In genomic region chr4:184536881-184537248, GRCh38 we compare ENCODE assay signal across 8 cellular contexts.
DNase-seq lines count a peak whose midpoint lies in the region; ATAC-seq and TF ChIP-seq lines count a peak whose summit lies in the region.

No MANE protein-coding gene starts in this region.

- H3K36me3 Mint-ChIP-seq in CD4-positive, CD25-positive, alpha-beta regulatory T cell: no peaks in the 10 kb centered on the region
- H3K36me3 Mint-ChIP-seq in IgD-negative memory B cell (no peaks in the 10 kb centered on the region), chondrocyte (ENCODE audit: low read depth) (no peaks in the 10 kb centered on the region)

- no peaks in the 10 kb centered on the region for H3K9me3 ChIP-seq in CD4-positive, CD25-positive, alpha-beta regulatory T cell (ENCODE audit: control insufficient read depth in 2 of 2, low read length in 2 of 2)
- no peaks in the 10 kb centered on the region for H3K9me3 ChIP-seq in mononuclear cell (ENCODE audit: low read depth, low read length)

- peaks cover 37% of the 10 kb centered on the region for H3K4me1 ChIP-seq in CD4-positive, CD25-positive, alpha-beta regulatory T cell (ENCODE audit: control insufficient read depth, insufficient read depth, low read length, poor library complexity, severe bottlenecking)
- peaks cover 43% of the 10 kb centered on the region for H3K4me1 ChIP-seq in mononuclear cell (ENCODE audit: insufficient read depth, low read length)

- no peaks in the 10 kb centered on the region for H3K27me3 ChIP-seq in CD4-positive, CD25-positive, alpha-beta regulatory T cell (ENCODE audit: control insufficient read depth, insufficient read depth, low read length)
- no peaks in the 10 kb centered on the region for H3K27me3 ChIP-seq in mononuclear cell (ENCODE audit: insufficient read depth, low read length)

- no peaks in the 10 kb centered on the region for H3K36me3 ChIP-seq in CD4-positive, CD25-positive, alpha-beta regulatory T cell (ENCODE audit: control insufficient read depth, insufficient read depth, low read length)

- peak overlapping the region; percentile 98 to 100 (median 99) for H3K27ac Mint-ChIP-seq in CD4-positive, CD25-positive, alpha-beta regulatory T cell
- peak overlapping the region; percentile 100 for H3K27ac Mint-ChIP-seq in IgD-negative memory B cell
- H3K27ac Mint-ChIP-seq in chondrocyte (ENCODE audit: unreplicated experiment): peak overlapping the region; percentile 87

- DNase-seq in CD4-positive, CD25-positive, alpha-beta regulatory T cell: peak in 1 of 3 donors; percentile 20
- no peak for DNase-seq in chondrocyte (ENCODE audit: low spot score)
- no peak for DNase-seq in LoVo (ENCODE audit: low spot score)
- no peak for DNase-seq in stimulated activated CD4-positive, alpha-beta T cell treated with anti-CD3 and anti-CD28 coated beads, Interleukin-12 subunit alpha, Interleukin-12 subunit beta, amount 100 ng/mL, for 4 hours
- DNase-seq in dedifferentiated amniotic fluid mesenchymal stem cell (ENCODE audit: extremely low spot score): no peak

- H3K27me3 Mint-ChIP-seq in CD4-positive, CD25-positive, alpha-beta regulatory T cell: no peaks in the 10 kb centered on the region
- H3K27me3 Mint-ChIP-seq in IgD-negative memory B cell (no peaks in the 10 kb centered on the region), chondrocyte (ENCODE audit: low read depth) (no peaks in the 10 kb centered on the region)

- H3K27ac ChIP-seq in CD4-positive, CD25-positive, alpha-beta regulatory T cell (ENCODE audit: insufficient read depth, low read length, poor library complexity, severe bottlenecking): peak overlapping the region; percentile 98

- no peak for TF ChIP-seq CTCF in chondrocyte (IDR thresholded peaks at IDR 0.05)

- peaks cover 26 to 49% (median 36%) of the 10 kb centered on the region in 4 donors for H3K4me1 Mint-ChIP-seq in CD4-positive, CD25-positive, alpha-beta regulatory T cell
- peaks cover 34 to 40% (median 35%) of the 10 kb centered on the region in 3 donors for H3K4me1 Mint-ChIP-seq in IgD-negative memory B cell
- H3K4me1 Mint-ChIP-seq in chondrocyte (ENCODE audit: low read depth): peaks cover 40% of the 10 kb centered on the region

- H3K4me3 Mint-ChIP-seq in CD4-positive, CD25-positive, alpha-beta regulatory T cell: peak overlapping the region; percentile 91 to 99 (median 96)
- H3K4me3 Mint-ChIP-seq in IgD-negative memory B cell: peak overlapping the region; percentile 97 to 99 (median 98)
- H3K4me3 Mint-ChIP-seq in chondrocyte (ENCODE audit: unreplicated experiment): peak overlapping the region; percentile 83

- peak; percentile 4 to 13 for ATAC-seq in CD4-positive, CD25-positive, alpha-beta regulatory T cell (ENCODE audit: low read depth in 2 of 2)
- no peak for ATAC-seq in GM18520 (IDR thresholded peaks at IDR 0.05; ENCODE audit: unreplicated experiment)

- peak overlapping the region; percentile 96 for H3K4me3 ChIP-seq in CD4-positive, CD25-positive, alpha-beta regulatory T cell (ENCODE audit: low read depth, low read length)
- peak overlapping the region; percentile 90 for H3K4me3 ChIP-seq in mononuclear cell (ENCODE audit: low read length)

- no peaks in the 10 kb centered on the region for H3K9me3 Mint-ChIP-seq in CD4-positive, CD25-positive, alpha-beta regulatory T cell
- no peaks in the 10 kb centered on the region for H3K9me3 Mint-ChIP-seq in IgD-negative memory B cell
- no peaks in the 10 kb centered on the region for H3K9me3 Mint-ChIP-seq in chondrocyte (ENCODE audit: low read depth)
